ENCODE assay signal across 20 cellular contexts in genomic region chr4:84324303-84324702, GRCh38.
DNase-seq lines count a peak whose midpoint lies in the region; ATAC-seq and TF ChIP-seq lines count a peak whose summit lies in the region.
"Had no signal": no experiment of that assay in that cellular context is flagged by ENCODE, and none has a peak within 500 bp of the region (broad histone marks: within the 10 kb centered on the region; RNA-seq: fewer than 3 reads in every experiment).

No MANE protein-coding gene starts in this region.

- H3K27ac Mint-ChIP-seq in GM23338 (no peak overlapping the region), neural crest cell (ENCODE audit: unreplicated experiment) (peak overlapping the region; percentile 39)
- H3K27ac Mint-ChIP-seq: CD8-positive, alpha-beta T cell had no signal

- peak overlapping the region; percentile 73 for H3K4me2 ChIP-seq in GM23338
- H3K4me2 ChIP-seq: A549, BLaER1, PC-9 had no signal

- H3K36me3 ChIP-seq in GM23338 (ENCODE audit: insufficient read depth) (no peaks in the 10 kb centered on the region), endocrine pancreas (ENCODE audit: control insufficient read depth, insufficient read depth, low read length) (no peaks in the 10 kb centered on the region), vagina (no peaks in the 10 kb centered on the region)
- H3K36me3 ChIP-seq: BLaER1, HAP-1, SJCRH30 had no signal

- H4K20me1 ChIP-seq in GM23338 (replicated peaks; ENCODE audit: insufficient read depth), result no peaks in the 10 kb centered on the region
- H4K20me1 ChIP-seq: BLaER1 had no signal

- no peaks in the 10 kb centered on the region for H3K27me3 ChIP-seq in GM23338 (ENCODE audit: insufficient read depth)
- H3K27me3 ChIP-seq in endocrine pancreas (ENCODE audit: control insufficient read depth, insufficient read depth, low read length), result no peaks in the 10 kb centered on the region
- H3K27me3 ChIP-seq in vagina, result no peaks in the 10 kb centered on the region
- H3K27me3 ChIP-seq: BLaER1, SJCRH30 had no signal

- H3K9ac ChIP-seq in endocrine pancreas (ENCODE audit: control insufficient read depth, insufficient read depth, low read length), result no peak overlapping the region
- H3K9ac ChIP-seq: BLaER1 had no signal

- H3K9me3 ChIP-seq in endocrine pancreas (ENCODE audit: control insufficient read depth, low read length) (no peaks in the 10 kb centered on the region), vagina (no peaks in the 10 kb centered on the region)
- H3K9me3 ChIP-seq: A549, BLaER1, HAP-1, SJCRH30 had no signal

- no peak for TF ChIP-seq POLR2A in vagina (IDR thresholded peaks at IDR 0.05)

- H3F3A ChIP-seq in GM23338 (replicated peaks; ENCODE audit: low read depth), result no peaks in the 10 kb centered on the region

- H3K4me1 ChIP-seq in GM23338 (ENCODE audit: insufficient read depth), result peaks cover 25% of the 10 kb centered on the region
- peaks cover 12% of the 10 kb centered on the region for H3K4me1 ChIP-seq in endocrine pancreas (ENCODE audit: control insufficient read depth, insufficient read depth, low read length)
- H3K4me1 ChIP-seq in vagina, result no peaks in the 10 kb centered on the region
- H3K4me1 ChIP-seq: A549, BLaER1, SJCRH30 had no signal

- intact Hi-C loops in vagina (cut with DNase I), result no loop called here

- H3K4me1 Mint-ChIP-seq in GM23338 (peaks cover 26% of the 10 kb centered on the region), neural crest cell (peaks cover 13% of the 10 kb centered on the region)

- H3K79me2 ChIP-seq in GM23338 (replicated peaks; ENCODE audit: insufficient read depth), result no peaks in the 10 kb centered on the region

- H3K4me3 Mint-ChIP-seq in GM23338 (no peak overlapping the region; the same call in 2 of the 3 replicates), neural crest cell (peak overlapping the region; percentile 31)
- H3K4me3 Mint-ChIP-seq: CD8-positive, alpha-beta T cell had no signal

- H3K27ac ChIP-seq in GM23338 (ENCODE audit: low read depth) (no peak overlapping the region), vagina (no peak overlapping the region)
- H3K27ac ChIP-seq: A549, BLaER1, HL-60, PC-9, SJCRH30 had no signal

- peak overlapping the region; percentile 77 for H2AFZ ChIP-seq in GM23338
- H2AFZ ChIP-seq: PC-9 had no signal

- H3K36me3 Mint-ChIP-seq in GM23338 (ENCODE audit: low read depth) (no peaks in the 10 kb centered on the region), neural crest cell (ENCODE audit: low read depth) (no peaks in the 10 kb centered on the region)
- H3K36me3 Mint-ChIP-seq: CD8-positive, alpha-beta T cell had no signal

- no peaks in the 10 kb centered on the region; the same call in 1 of the 2 replicates for H3K9me2 ChIP-seq in GM23338 (ENCODE audit: insufficient read depth)

- TF ChIP-seq CTCF in GM23338 (conservative IDR thresholded peaks at IDR 0.05; ENCODE audit: low read depth in 2 of 2) (no peak), neural crest cell (conservative IDR thresholded peaks at IDR 0.05) (no peak), vagina (IDR thresholded peaks at IDR 0.05) (no peak)

- DNase-seq in GM23338 (ENCODE audit: low spot score), result peak; percentile 11
- DNase-seq in NCI-H748 (lab: John Stamatoyannopoulos, UW; ENCODE audit: unreplicated experiment), result peak; percentile 81
- DNase-seq in neural crest cell (ENCODE audit: low read depth, low spot score), result no peak
- no peak for DNase-seq in stimulated activated CD4-positive, alpha-beta T cell treated with anti-CD3 and anti-CD28 coated beads, Interleukin-4, amount 100 ng/mL, for 24 hours
- no peak for DNase-seq in vagina (ENCODE audit: extremely low spot score in 2 of 2)
- DNase-seq: Calu3; CD8-positive, alpha-beta T cell; MM.1S; NCI-H1092; NCI-H1436 treated with DMSO at 0.1 percent for 48 hours; NCI-H2029; NCI-H2171; PC-9; SJCRH30 had no signal

- ATAC-seq in GM23338 (peak; percentile 85), GM19324 (IDR thresholded peaks at IDR 0.05; ENCODE audit: low FRiP score, unreplicated experiment) (no peak)
- ATAC-seq: A549; CD8-positive, alpha-beta T cell had no signal

- no peaks in the 10 kb centered on the region for H3K27me3 Mint-ChIP-seq in GM23338 (ENCODE audit: insufficient read depth, low read depth, poor library complexity)
- peaks cover 14% of the 10 kb centered on the region for H3K27me3 Mint-ChIP-seq in neural crest cell (ENCODE audit: low read depth)

- H3K4me3 ChIP-seq in GM23338 (peak overlapping the region; percentile 31; the same call in 1 of the 2 replicates), endocrine pancreas (ENCODE audit: control insufficient read depth, insufficient read depth, low read length) (peak overlapping the region; percentile 25), vagina (no peak overlapping the region)
- H3K4me3 ChIP-seq: A549, BLaER1, HAP-1, PC-9, SJCRH30 had no signal

- H3K9me3 Mint-ChIP-seq in GM23338, result no peaks in the 10 kb centered on the region; the same call in 2 of the 3 replicates
- peaks cover 6% of the 10 kb centered on the region for H3K9me3 Mint-ChIP-seq in neural crest cell
- H3K9me3 Mint-ChIP-seq: CD8-positive, alpha-beta T cell had no signal

TF ChIP-seq in GM23338, 12 proteins besides CTCF, POLR2A, EP300 and RAD21 (continues in another document):
- TF ChIP-seq JUNB (IDR thresholded peaks at IDR 0.05; ENCODE audit: unreplicated experiment), result no peak
- no peak for TF ChIP-seq STAT1 (IDR thresholded peaks at IDR 0.05; ENCODE audit: unreplicated experiment)
- no peak for TF ChIP-seq EZH2 (IDR thresholded peaks at IDR 0.05; ENCODE audit: low read depth, unreplicated experiment)
- no peak for TF ChIP-seq ZNF462 (CRISPR knock-in tag; IDR thresholded peaks at IDR 0.05)

Comparison
In these comparisons a context has a peak if more than half of its experiments do, and no peak if none do; other contexts are left out.
1. DNase-seq: peak in GM23338 (single experiment) and NCI-H748 (single experiment); none in neural crest cell (single experiment), stimulated activated CD4-positive, alpha-beta T cell treated with anti-CD3 and anti-CD28 coated beads, Interleukin-4, amount 100 ng/mL, for 24 hours (single experiment) and vagina (0 of 2).
2. H3K4me3 ChIP-seq: peak in GM23338 (single experiment) and endocrine pancreas (single experiment); none in vagina (0 of 2).